In genomic region chr2:121722479-121722878, GRCh38 we compare ENCODE assay signal across 8 cellular contexts. TPM values are rescaled to one million over a fixed set of nuclear protein-coding genes. Genes with fewer than 3 reads are reported as not detected.
DNase-seq lines count a peak whose midpoint lies in the region; ATAC-seq and TF ChIP-seq lines count a peak whose summit lies in the region.

No MANE protein-coding gene starts in this region.

- H3K4me3 Mint-ChIP-seq in activated naive CD8-positive, alpha-beta T cell treated with anti-CD3 and anti-CD28 coated beads, Interleukin-2, amount 50 U/mL, for 24 hours = peak overlapping the region; percentile 18
- no peak overlapping the region for H3K4me3 Mint-ChIP-seq in WTC11

- DNase-seq in Ammon's horn (ENCODE audit: low spot score) (peak; percentile 51), HCEC 1CT (peak; percentile 85), kidney glomerular epithelial cell (lab: John Stamatoyannopoulos, UW) (peak; percentile 23), NCI-H524 treated with DMSO at 0.1 percent for 48 hours (lab: John Stamatoyannopoulos, UW) (no peak), NCI-H69 (lab: John Stamatoyannopoulos, UW) (no peak), WTC11 (ENCODE audit: low spot score) (no peak)
- no peak for DNase-seq in activated naive CD8-positive, alpha-beta T cell treated with anti-CD3 and anti-CD28 coated beads, Interleukin-2, amount 50 U/mL, for 24 hours

- no peak for TF ChIP-seq CTCF in WTC11 (IDR thresholded peaks at IDR 0.05)

- no peaks in the 10 kb centered on the region for H3K9me3 Mint-ChIP-seq in activated naive CD8-positive, alpha-beta T cell treated with anti-CD3 and anti-CD28 coated beads, Interleukin-2, amount 50 U/mL, for 24 hours
- H3K9me3 Mint-ChIP-seq in WTC11 = no peaks in the 10 kb centered on the region

- peak overlapping the region; percentile 86 for H3K27ac Mint-ChIP-seq in activated naive CD8-positive, alpha-beta T cell treated with anti-CD3 and anti-CD28 coated beads, Interleukin-2, amount 50 U/mL, for 24 hours
- no peak overlapping the region for H3K27ac Mint-ChIP-seq in WTC11

- POLR2A ChIA-PET in WTC11 (lab: Charles Lee) = no interaction called here

- CTCF ChIA-PET in WTC11 (lab: Charles Lee) = no interaction called here

- peaks cover 15% of the 10 kb centered on the region for H3K36me3 Mint-ChIP-seq in activated naive CD8-positive, alpha-beta T cell treated with anti-CD3 and anti-CD28 coated beads, Interleukin-2, amount 50 U/mL, for 24 hours (ENCODE audit: low read depth)
- peaks cover 8% of the 10 kb centered on the region for H3K36me3 Mint-ChIP-seq in WTC11

- peaks cover 40% of the 10 kb centered on the region for H3K4me1 Mint-ChIP-seq in activated naive CD8-positive, alpha-beta T cell treated with anti-CD3 and anti-CD28 coated beads, Interleukin-2, amount 50 U/mL, for 24 hours
- H3K4me1 Mint-ChIP-seq in WTC11 = no peaks in the 10 kb centered on the region

- peak; percentile 91 for ATAC-seq in activated naive CD8-positive, alpha-beta T cell treated with anti-CD3 and anti-CD28 coated beads, Interleukin-2, amount 50 U/mL, for 24 hours
- ATAC-seq in GM19324 (IDR thresholded peaks at IDR 0.05; ENCODE audit: low FRiP score, unreplicated experiment) (no peak), WTC11 (no peak)

- no peaks in the 10 kb centered on the region for H3K27me3 Mint-ChIP-seq in activated naive CD8-positive, alpha-beta T cell treated with anti-CD3 and anti-CD28 coated beads, Interleukin-2, amount 50 U/mL, for 24 hours
- no peaks in the 10 kb centered on the region for H3K27me3 Mint-ChIP-seq in WTC11 (ENCODE audit: low read depth)

TF ChIP-seq in WTC11, 78 proteins besides CTCF, POLR2A, EP300 and RAD21:
- TF ChIP-seq ATF6 (CRISPR knock-in tag; IDR thresholded peaks at IDR 0.05) (no peak), MXD4 (CRISPR knock-in tag; IDR thresholded peaks at IDR 0.05; ENCODE audit: borderline replicate concordance) (no peak), NFE2L1 (CRISPR knock-in tag; IDR thresholded peaks at IDR 0.05) (no peak), RELA (CRISPR knock-in tag; IDR thresholded peaks at IDR 0.05; ENCODE audit: borderline replicate concordance) (no peak)
- TF ChIP-seq, protein P1, sequence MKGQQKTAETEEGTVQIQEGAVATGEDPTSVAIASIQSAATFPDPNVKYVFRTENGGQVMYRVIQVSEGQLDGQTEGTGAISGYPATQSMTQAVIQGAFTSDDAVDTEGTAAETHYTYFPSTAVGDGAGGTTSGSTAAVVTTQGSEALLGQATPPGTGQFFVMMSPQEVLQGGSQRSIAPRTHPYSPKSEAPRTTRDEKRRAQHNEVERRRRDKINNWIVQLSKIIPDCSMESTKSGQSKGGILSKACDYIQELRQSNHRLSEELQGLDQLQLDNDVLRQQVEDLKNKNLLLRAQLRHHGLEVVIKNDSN (CRISPR knock-in tag; IDR thresholded peaks at IDR 0.05) = no peak

RNA-seq across cellular contexts. Expression of gene NIFK, which starts 14.2 kb away (rescaled TPM):
- total RNA-seq in WTC11 (2021) = 72.4 to 91.3 TPM (median 74.5 TPM) in 3 replicates

RNA-seq across cellular contexts. Expression of gene TSN, which starts 33.0 kb away (rescaled TPM):
- 68.5 to 87.3 TPM (median 77.1 TPM) in 3 replicates for total RNA-seq in WTC11 (2021)

Comparison
In these comparisons a context has a peak if more than half of its experiments do, and no peak if none do; other contexts are left out.
1. DNase-seq: peak in Ammon's horn (single experiment), HCEC 1CT (single experiment) and kidney glomerular epithelial cell (single experiment); none in activated naive CD8-positive, alpha-beta T cell treated with anti-CD3 and anti-CD28 coated beads, Interleukin-2, amount 50 U/mL, for 24 hours (single experiment), NCI-H524 treated with DMSO at 0.1 percent for 48 hours (single experiment), NCI-H69 (single experiment) and WTC11 (single experiment).